Comparison of ENCODE assay signal across 17 cellular contexts in the genomic region with DNA sequence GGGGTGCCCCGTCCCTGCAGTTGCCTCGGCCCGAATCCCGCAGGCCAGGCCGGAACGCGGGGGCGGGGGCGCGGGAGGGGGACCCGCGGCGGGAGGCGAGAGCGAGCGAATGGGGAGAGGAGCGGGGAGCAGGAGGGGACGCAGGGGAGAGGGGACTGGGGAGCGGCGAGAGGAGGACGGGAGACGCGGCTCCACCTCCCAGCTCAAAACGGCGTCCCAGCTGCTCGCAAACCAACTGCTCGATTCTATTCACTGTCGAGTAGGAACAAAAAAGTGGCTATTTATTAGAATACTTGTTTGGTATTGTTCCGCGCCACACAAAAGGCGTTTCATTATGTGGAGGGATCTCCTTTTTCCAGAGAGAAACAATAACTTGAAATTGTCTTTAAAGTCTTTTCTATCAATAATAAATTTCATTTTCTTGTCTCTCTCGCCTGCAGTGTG. TPM values are rescaled to one million over a fixed set of nuclear protein-coding genes. Genes with fewer than 3 reads are reported as not detected.
DNase-seq lines count a peak whose midpoint lies in the region; TF ChIP-seq lines count a peak whose summit lies in the region.
"Had no signal": no experiment of that assay in that cellular context is flagged by ENCODE, and none has a peak within 500 bp of the region (broad histone marks: within the 10 kb centered on the region; RNA-seq: fewer than 3 reads in every experiment).

No MANE protein-coding gene starts in this region.

- DNase-seq in DMS153 (lab: John Stamatoyannopoulos, UW) (peak; percentile 56), GM20000 (ENCODE audit: low spot score) (peak; percentile 40), NCI-H510A (lab: John Stamatoyannopoulos, UW) (peak; percentile 38), left kidney (ENCODE audit: low read depth, low spot score) (peak; percentile 26), activated gamma-delta T cell treated with Interleukin-2 at 50 U/mL for 16 hours (no peak), ascending aorta (ENCODE audit: low spot score in 2 of 2) (no peak), SK-N-DZ (ENCODE audit: low spot score) (no peak)
- no peak for DNase-seq in activated effector memory CD4-positive, alpha-beta T cell treated with Interleukin-2 at 50 U/mL for 16 hours
- DNase-seq: activated CD4-positive, alpha-beta T cell treated with anti-CD3 and anti-CD28 coated beads for 1 hour; NCI-H526; stimulated activated CD4-positive, alpha-beta T cell treated with anti-CD3 and anti-CD28 coated beads, Interleukin-2, amount 100 ng/mL, for 24 hours; T-cell; thyroid gland had no signal

- H3K36me3 ChIP-seq in ascending aorta = no peaks in the 10 kb centered on the region
- H3K36me3 ChIP-seq: adrenal gland, BLaER1, thyroid gland had no signal

- H3K4me1 ChIP-seq in ascending aorta = peaks cover 0 to 5% of the 10 kb centered on the region in 2 donors
- H3K4me1 ChIP-seq: adrenal gland had no signal

- TF ChIP-seq CTCF in GM20000 (IDR thresholded peaks at IDR 0.05; ENCODE audit: extremely low read depth, missing control alignments) = no peak
- no peak for TF ChIP-seq CTCF in ascending aorta (IDR thresholded peaks at IDR 0.05)

- H3K27ac ChIP-seq in ascending aorta = no peak overlapping the region
- H3K27ac ChIP-seq: adrenal gland, BLaER1, epithelial cell of prostate, thyroid gland had no signal

- H3K27me3 ChIP-seq in ascending aorta = peaks cover 7% of the 10 kb centered on the region

- no peak overlapping the region for H3K4me3 ChIP-seq in ascending aorta
- H3K4me3 ChIP-seq: adrenal gland, BLaER1, thyroid gland had no signal

- intact Hi-C loops in ascending aorta (cut with DNase I) = no loop called here

- no peaks in the 10 kb centered on the region for H3K9me3 ChIP-seq in ascending aorta
- H3K9me3 ChIP-seq: adrenal gland, thyroid gland had no signal

RNA-seq across cellular contexts. Expression of a gene that starts 10.6 kb away (rescaled TPM):
- not detected for total RNA-seq in ascending aorta
- not detected in 2 replicates for polyA plus RNA-seq in SK-N-DZ (2014; cell fraction: cytosol; rRNA removed)
- not detected in 2 replicates for polyA plus RNA-seq in SK-N-DZ (2014; cell fraction: nucleus; rRNA removed)
- total RNA-seq: adrenal gland, left lobe of liver, T-cell had no signal
- polyA plus RNA-seq: adrenal gland had no signal

Comparison
In these comparisons a context has a peak if more than half of its experiments do, and no peak if none do; other contexts are left out.
1. DNase-seq: peak in DMS153 (single experiment), GM20000 (single experiment), NCI-H510A (single experiment) and left kidney (single experiment); none in activated gamma-delta T cell treated with Interleukin-2 at 50 U/mL for 16 hours (single experiment), ascending aorta (0 of 2), activated effector memory CD4-positive, alpha-beta T cell treated with Interleukin-2 at 50 U/mL for 16 hours (single experiment) and SK-N-DZ (single experiment).